In the genomic region with DNA sequence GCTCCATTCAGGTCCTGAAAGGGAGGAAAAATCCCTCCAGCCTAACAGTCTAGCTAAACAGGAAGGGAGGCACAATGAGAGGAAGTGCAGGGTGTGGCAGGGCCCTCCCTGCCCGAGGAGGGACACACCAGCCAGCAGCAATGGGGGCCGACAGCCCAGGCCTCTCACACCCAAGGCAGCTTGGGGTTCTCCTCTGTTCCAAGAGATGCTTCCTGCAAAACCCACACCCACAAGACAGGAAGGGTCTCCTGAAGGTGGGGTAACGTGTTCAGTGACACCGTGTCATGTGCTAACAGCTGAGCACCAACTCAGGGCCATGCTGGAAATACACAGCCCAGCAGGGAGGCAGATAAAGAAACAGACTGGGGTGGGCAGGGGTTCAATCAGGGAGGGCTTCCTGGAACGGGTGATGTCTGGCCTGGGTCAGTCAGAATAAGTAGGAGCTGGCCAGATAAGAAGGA, we compare ENCODE assay signal across 9 cellular contexts. TPM values are rescaled to one million over a fixed set of nuclear protein-coding genes. Genes with fewer than 3 reads are reported as not detected.
A peak's percentile ranks its signal among the peaks of the same experiment; 100 is the strongest.
DNase-seq lines count a peak whose midpoint lies in the region; ATAC-seq, FAIRE-seq and TF ChIP-seq lines count a peak whose summit lies in the region.
"Had no signal": no experiment of that assay in that cellular context is flagged by ENCODE, and none has a peak within 500 bp of the region (broad histone marks: within the 10 kb centered on the region; RNA-seq: fewer than 3 reads in every experiment).

No MANE protein-coding gene starts in this region.

- no peaks in the 10 kb centered on the region for H3K9me2 ChIP-seq in SK-N-SH

- H3K9me3 ChIP-seq in SK-N-SH (no peaks in the 10 kb centered on the region), K562 (replicated peaks; ENCODE audit: control insufficient read depth, insufficient read depth, low read depth, low read length) (no peaks in the 10 kb centered on the region), liver (ENCODE audit: control insufficient read depth in 4 of 4, low read length in 3 of 4) (no peaks in the 10 kb centered on the region)

- peaks cover 4 to 11% of the 10 kb centered on the region in 2 experiments for H3K36me3 ChIP-seq in SK-N-SH (replicated peaks in 1 of 2; ENCODE audit: control insufficient read depth in 1 of 2, insufficient read depth in 2 of 2, low read length in 1 of 2)
- H3K36me3 ChIP-seq in K562 (ENCODE audit: control insufficient read depth, insufficient read depth, low read length), result no peaks in the 10 kb centered on the region
- H3K36me3 ChIP-seq in liver (ENCODE audit: control insufficient read depth in 4 of 4, insufficient read depth in 3 of 4, low read depth in 1 of 4, low read length in 3 of 4), result peaks cover 0 to 6% (median 1%) of the 10 kb centered on the region in 4 donors

- H3K4me2 ChIP-seq in SK-N-SH (no peak overlapping the region), K562 (ENCODE audit: insufficient read depth, low read length) (no peak overlapping the region)

- POLR2A ChIA-PET in SK-N-SH (lab: Yijun Ruan, JAX), result no interaction called here
- POLR2A ChIA-PET in K562 (lab: Yijun Ruan, JAX), result interaction anchor here (0.6 to 2.1 kb wide), 5 partner anchors 10 to 74 kb away, joined by 3 to 17 read pairs (median 3); no protein-coding TSS in a partner anchor

- no peak overlapping the region for H3K9ac ChIP-seq in SK-N-SH
- H3K9ac ChIP-seq in K562 (ENCODE audit: insufficient read depth in 1 of 2, low read depth in 2 of 2, low read length in 2 of 2), result peak overlapping the region in 1 of 2 experiments; percentile 82; a peak in 2 of 4 replicates
- no peak overlapping the region for H3K9ac ChIP-seq in liver (ENCODE audit: low read depth in 1 of 2, low read length in 2 of 2)

- WGBS in SK-N-SH (ENCODE audit: low lambda C conversion rate), result 94% methylated on average over 1 of the region's 5 CpGs
- WGBS in K562 (ENCODE audit: insufficient coverage, low coverage, missing lambda C conversion rate), result 8% methylated on average over 5 of the region's 5 CpGs
- 65% methylated on average over 5 of the region's 5 CpGs for WGBS in liver
- WGBS in lower leg skin, 2 donors, result 33% methylated on average over 5 of the region's 5 CpGs

- H3K4me1 ChIP-seq in SK-N-SH (ENCODE audit: control insufficient read depth in 1 of 2, insufficient read depth in 2 of 2, low read depth in 1 of 2, low read length in 1 of 2) (peaks cover 9 to 71% of the 10 kb centered on the region in 2 experiments; a peak in 2 of 4 replicates), K562 (replicated peaks in 1 of 2; ENCODE audit: control insufficient read depth in 2 of 2, insufficient read depth in 2 of 2, low read length in 2 of 2) (peaks cover 9 to 21% of the 10 kb centered on the region in 2 experiments; a peak in 4 of 5 replicates), liver (ENCODE audit: control insufficient read depth in 4 of 4, insufficient read depth in 4 of 4, low read length in 3 of 4) (peaks cover 0 to 9% (median 4%) of the 10 kb centered on the region in 4 donors)

- H2AFZ ChIP-seq in SK-N-SH (ENCODE audit: low read depth) (no peak overlapping the region), K562 (ENCODE audit: low read depth, low read length) (no peak overlapping the region; the same call in 1 of the 2 replicates)

- H3K4me3 ChIP-seq in SK-N-SH (ENCODE audit: low read depth in 2 of 2, low read length in 1 of 2), result no peak overlapping the region
- no peak overlapping the region for H3K4me3 ChIP-seq in K562
- no peak overlapping the region for H3K4me3 ChIP-seq in liver (ENCODE audit: low read depth in 1 of 3, low read length in 3 of 3)
- no peak overlapping the region for H3K4me3 ChIP-seq in lower leg skin (ENCODE audit: low read depth, poor library complexity, severe bottlenecking)

- TF ChIP-seq CTCF in SK-N-SH (IDR thresholded peaks at IDR 0.05) (no peak), K562 (IDR thresholded peaks at IDR 0.05 in 2 of 3, conservative IDR thresholded peaks at IDR 0.05 in 1 of 3; ENCODE audit: insufficient read depth in 2 of 3, low read depth in 1 of 3, low read length in 3 of 3) (no peak), liver (IDR thresholded peaks at IDR 0.05; ENCODE audit: low read depth, low read length, missing input control) (no peak), lower leg skin (IDR thresholded peaks at IDR 0.05) (no peak)

- H3K79me2 ChIP-seq in SK-N-SH (ENCODE audit: insufficient read depth) (no peaks in the 10 kb centered on the region), K562 (ENCODE audit: control insufficient read depth, insufficient read depth, low read length) (no peaks in the 10 kb centered on the region)

- FAIRE-seq in K562 (lab: Jason Lieb, UNC), result no peak

- intact Hi-C loops in K562 (cut with micrococcal nuclease) (no loop called here), lower leg skin (cut with DNase I; ENCODE audit: low total_unique reads) (no loop called here)

- no TSS peak for BruUV-seq in K562 (replicated peaks; lab: Mats Ljungman, UMichigan)

- H3K27me3 ChIP-seq in SK-N-SH (ENCODE audit: insufficient read depth) (no peaks in the 10 kb centered on the region), K562 (ENCODE audit: control insufficient read depth in 2 of 2, insufficient read depth in 2 of 2, low read length in 2 of 2) (no peaks in the 10 kb centered on the region; a peak in 1 of 5 replicates), liver (ENCODE audit: control insufficient read depth in 4 of 4, insufficient read depth in 4 of 4, low read length in 3 of 4) (no peaks in the 10 kb centered on the region)

- H3K9me1 ChIP-seq in K562 (ENCODE audit: control insufficient read depth, insufficient read depth, low read length), result no peaks in the 10 kb centered on the region

- TF ChIP-seq POLR2A in K562 (conservative IDR thresholded peaks at IDR 0.05) (no peak), lower leg skin (IDR thresholded peaks at IDR 0.05) (no peak)

- H3K27ac ChIP-seq in SK-N-SH (ENCODE audit: low read depth in 2 of 2, low read length in 1 of 2) (peak overlapping the region in 1 of 2 experiments; percentile 72; a peak in 2 of 4 replicates), K562 (ENCODE audit: extremely low read depth, low read depth, low read length) (no peak overlapping the region), liver (ENCODE audit: low read depth in 1 of 2, low read length in 2 of 2) (peak overlapping the region; percentile 67 to 70), temporal lobe (ENCODE audit: low read depth, low read length) (peak overlapping the region; percentile 11)

- no peaks in the 10 kb centered on the region for H3F3A ChIP-seq in SK-N-SH (replicated peaks; ENCODE audit: insufficient read depth)

- in situ Hi-C loops in K562 (cut with MboI), result no loop called here

- TF ChIP-seq EP300 in SK-N-SH (IDR thresholded peaks at IDR 0.05; ENCODE audit: borderline replicate concordance in 1 of 2, low read depth in 1 of 2, low read length in 1 of 2) (no peak), K562 (IDR thresholded peaks at IDR 0.05; ENCODE audit: low read length) (no peak)

- CTCF ChIA-PET in SK-N-SH (lab: Yijun Ruan, JAX), result interaction anchor here (1.0 to 3.5 kb wide), 6 partner anchors 10 to 393 kb away, joined by 3 to 16 read pairs (median 5); no protein-coding TSS in a partner anchor
- CTCF ChIA-PET in K562 (lab: Yijun Ruan, JAX; ENCODE audit: low intra/inter-chr PET ratio), result no interaction called here

- H4K20me1 ChIP-seq in SK-N-SH (ENCODE audit: insufficient read depth) (no peaks in the 10 kb centered on the region), K562 (replicated peaks; ENCODE audit: control insufficient read depth, insufficient read depth, low read length) (no peaks in the 10 kb centered on the region; the same call in 1 of the 2 replicates)

- ATAC-seq in SK-N-SH treated with all-trans-retinoic acid at 6 μM for 48 hours (no peak), K562 (peak; percentile 68), GM21576 (IDR thresholded peaks at IDR 0.05; ENCODE audit: unreplicated experiment) (no peak)

- TF ChIP-seq RAD21 in SK-N-SH (IDR thresholded peaks at IDR 0.05; ENCODE audit: low read length), result no peak
- no peak for TF ChIP-seq RAD21 in K562 (CRISPR knock-in tag; conservative IDR thresholded peaks at IDR 0.05 in 1 of 2, IDR thresholded peaks at IDR 0.05 in 1 of 2)
- TF ChIP-seq RAD21 in liver (IDR thresholded peaks at IDR 0.05), result no peak

- DNase-seq in SK-N-SH (no peak), K562 (ENCODE audit: extremely low read depth in 1 of 4, low spot score in 3 of 4) (no peak), RKO (ENCODE audit: low spot score) (no peak), lower leg skin (ENCODE audit: low spot score in 2 of 2) (no peak)
- DNase-seq: NCI-H748 treated with DMSO at 0.1 percent for 48 hours had no signal

TF ChIP-seq in K562, 482 proteins besides CTCF, POLR2A, EP300 and RAD21 (continues in another document):
- no peak for TF ChIP-seq ZNF785 (CRISPR knock-in tag; IDR thresholded peaks at IDR 0.05)
- no peak for TF ChIP-seq FOXJ2 (tag; IDR thresholded peaks at IDR 0.05)
- no peak for TF ChIP-seq RBM15 (IDR thresholded peaks at IDR 0.05; ENCODE audit: insufficient read depth, low read length)

RNA-seq across cellular contexts. Expression of a gene that starts 10.2 kb away (rescaled TPM):
- polyA plus RNA-seq in SK-N-SH (2012; rRNA removed) (62.3 and 96.6 TPM in 2 replicates), K562 (2011; rRNA removed) (10.3 and 26.8 TPM in 2 replicates), K562 (2014; fragmentation: Illumina TruSeq; extraction: Trizol) (29.7 and 30.8 TPM in 2 replicates), K562 (2014; fragmentation: Nextera tagmentation; extraction: Ambion mirVana) (under 1 TPM; 0.56 to 0.61 TPM), K562 (2014; rRNA removed) (10.1 and 12.1 TPM in 2 replicates), liver (10 to 100 TPM; 29.3 to 46.4 TPM)
- 48.1 and 60.4 TPM in 2 replicates for polyA plus RNA-seq in SK-N-SH (2012; cell fraction: cytosol; rRNA removed)
- 53.0 and 69.9 TPM in 2 replicates for polyA plus RNA-seq in SK-N-SH (2012; cell fraction: nucleus; rRNA removed)
- total RNA-seq in K562 (2011; cell fraction: chromatin; rRNA removed; ENCODE audit: low replicate concordance), result 46.9 and 72.4 TPM in 2 replicates
- total RNA-seq in K562 (2011; cell fraction: nucleolus; rRNA removed), result 41.5 and 47.5 TPM in 2 replicates
- total RNA-seq in K562 (2011; cell fraction: nucleoplasm; rRNA removed), result 38.9 and 42.0 TPM in 2 replicates
- total RNA-seq in K562 (2014; rRNA removed) (18.8 and 21.3 TPM in 2 replicates), K562 (2014; rRNA removed; fragmentation: Illumina TruSeq; extraction: Trizol) (11.0 and 14.5 TPM in 2 replicates), K562 (2015; rRNA removed; fragmentation: Illumina TruSeq; extraction: Trizol) (5.3 and 6.9 TPM in 2 replicates), K562 (2021) (31.6 and 34.8 TPM in 2 replicates), liver (10 to 100 TPM; 38.9 to 40.2 TPM), temporal lobe (9.8 TPM), lower leg skin (10 to 100 TPM; 37.1 to 68.9 (median 48.3) TPM)
- polyA plus RNA-seq in K562 (2011; cell fraction: cytosol; rRNA removed), result 5.5 and 9.8 TPM in 2 replicates
- polyA plus RNA-seq in K562 (2011; cell fraction: nucleus; rRNA removed), result 12.7 and 17.7 TPM in 2 replicates
- 20.2 and 46.9 TPM in 2 replicates for polyA plus RNA-seq in K562 (2012)
- 9.1 and 14.0 TPM in 2 replicates for polyA minus RNA-seq in K562 (2011; rRNA and poly(A)+ RNA removed)
- 9.9 and 13.4 TPM in 2 replicates for polyA minus RNA-seq in K562 (2011; cell fraction: cytosol; rRNA and poly(A)+ RNA removed)
- 9.1 and 11.0 TPM in 2 replicates for polyA minus RNA-seq in K562 (2011; cell fraction: nucleus; rRNA and poly(A)+ RNA removed)
